8 cellular contexts compared by ENCODE assay signal in the genomic region with DNA sequence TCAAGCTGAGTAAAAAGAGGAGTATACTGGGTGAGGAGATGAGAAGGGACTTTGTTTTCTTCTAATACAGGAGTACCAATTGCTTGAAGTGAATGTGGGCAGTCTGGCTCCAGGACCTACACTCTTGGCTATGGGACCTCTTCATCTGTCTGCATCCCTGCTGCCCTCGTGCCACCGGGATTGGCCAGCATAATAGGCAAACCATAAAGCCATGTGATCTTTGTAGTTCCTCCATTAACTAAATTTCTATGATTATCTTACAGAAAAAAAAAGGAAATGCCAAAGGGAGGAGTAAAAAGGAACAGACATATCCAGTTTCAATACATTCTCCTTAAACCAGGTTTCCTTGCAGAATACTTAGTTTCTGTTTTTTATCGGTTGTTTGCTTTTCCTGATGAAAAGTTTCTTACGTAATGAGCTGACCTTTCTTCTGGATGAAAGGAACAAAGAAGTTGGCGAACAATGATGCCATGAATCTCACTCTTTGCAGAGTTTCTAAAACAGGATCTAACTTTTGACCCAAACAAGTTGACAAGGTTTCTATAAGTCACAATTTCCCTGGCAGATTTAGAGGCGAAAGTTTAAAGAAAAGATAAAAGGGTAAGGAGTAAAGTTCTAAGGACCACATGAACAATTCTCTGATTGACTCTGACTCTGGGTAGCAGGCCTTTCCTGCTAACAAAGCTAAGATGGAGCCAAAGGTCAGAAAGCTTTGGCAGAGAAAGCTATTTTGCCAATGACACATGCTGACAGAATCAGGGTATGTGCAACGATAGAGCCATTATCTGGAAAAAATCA. TPM values are rescaled to one million over a fixed set of nuclear protein-coding genes. Genes with fewer than 3 reads are reported as not detected.
DNase-seq lines count a peak whose midpoint lies in the region; ATAC-seq and TF ChIP-seq lines count a peak whose summit lies in the region.
"Had no signal": no experiment of that assay in that cellular context is flagged by ENCODE, and none has a peak within 500 bp of the region (broad histone marks: within the 10 kb centered on the region; RNA-seq: fewer than 3 reads in every experiment).

No MANE protein-coding gene starts in this region.

- H3K36me3 Mint-ChIP-seq in activated naive CD8-positive, alpha-beta T cell treated with anti-CD3 and anti-CD28 coated beads for 36 hours: no peaks in the 10 kb centered on the region

- ATAC-seq in HG03469 (IDR thresholded peaks at IDR 0.05; ENCODE audit: unreplicated experiment): no peak
- no peak for ATAC-seq in omental fat pad (ENCODE audit: low FRiP score)
- ATAC-seq: activated CD8-positive, alpha-beta T cell treated with anti-CD3 and anti-CD28 coated beads for 36 hours had no signal

- H3K27ac Mint-ChIP-seq in activated naive CD8-positive, alpha-beta T cell treated with anti-CD3 and anti-CD28 coated beads for 36 hours: no peak overlapping the region
- H3K27ac Mint-ChIP-seq: activated CD8-positive, alpha-beta T cell treated with anti-CD3 and anti-CD28 coated beads for 36 hours had no signal

- H3K27me3 Mint-ChIP-seq in activated naive CD8-positive, alpha-beta T cell treated with anti-CD3 and anti-CD28 coated beads for 36 hours: no peaks in the 10 kb centered on the region

- DNase-seq in HS-27A (ENCODE audit: low read depth) (peak; percentile 80), astrocyte of the cerebellum (ENCODE audit: low read depth) (peak; percentile 76), kidney epithelial cell (ENCODE audit: low read depth) (peak; percentile 56), suprapubic skin (ENCODE audit: low spot score in 2 of 2) (no peak), omental fat pad (ENCODE audit: low spot score) (no peak)
- DNase-seq in activated naive CD8-positive, alpha-beta T cell treated with anti-CD3 and anti-CD28 coated beads for 36 hours: no peak
- DNase-seq: activated CD8-positive, alpha-beta T cell treated with anti-CD3 and anti-CD28 coated beads for 36 hours had no signal

- H3K9me3 ChIP-seq in suprapubic skin: no peaks in the 10 kb centered on the region

- no peaks in the 10 kb centered on the region for H3K9me3 Mint-ChIP-seq in activated naive CD8-positive, alpha-beta T cell treated with anti-CD3 and anti-CD28 coated beads for 36 hours
- H3K9me3 Mint-ChIP-seq: activated CD8-positive, alpha-beta T cell treated with anti-CD3 and anti-CD28 coated beads for 36 hours had no signal

- no peak overlapping the region for H3K4me3 Mint-ChIP-seq in activated naive CD8-positive, alpha-beta T cell treated with anti-CD3 and anti-CD28 coated beads for 36 hours
- H3K4me3 Mint-ChIP-seq: activated CD8-positive, alpha-beta T cell treated with anti-CD3 and anti-CD28 coated beads for 36 hours had no signal

- H3K4me1 Mint-ChIP-seq in activated naive CD8-positive, alpha-beta T cell treated with anti-CD3 and anti-CD28 coated beads for 36 hours: no peaks in the 10 kb centered on the region

- peak overlapping the region; percentile 8 for H3K27ac ChIP-seq in suprapubic skin

- H3K36me3 ChIP-seq in kidney epithelial cell (ENCODE audit: control insufficient read depth, insufficient read depth, low read length) (peaks cover 10% of the 10 kb centered on the region), suprapubic skin (peaks cover 44% of the 10 kb centered on the region)

- no peak for TF ChIP-seq POLR2A in suprapubic skin (IDR thresholded peaks at IDR 0.05)

- no peak for TF ChIP-seq EP300 in suprapubic skin (IDR thresholded peaks at IDR 0.05)

- H3K4me3 ChIP-seq in astrocyte of the cerebellum (ENCODE audit: low read depth, low read length): no peak overlapping the region
- H3K4me3 ChIP-seq in kidney epithelial cell (ENCODE audit: low read depth, low read length): no peak overlapping the region
- H3K4me3 ChIP-seq in suprapubic skin: no peak overlapping the region

- H3K27me3 ChIP-seq in kidney epithelial cell (ENCODE audit: control insufficient read depth, insufficient read depth, low read length): no peaks in the 10 kb centered on the region
- no peaks in the 10 kb centered on the region for H3K27me3 ChIP-seq in suprapubic skin

- 77% methylated on average over 7 of the region's 7 CpGs for WGBS in suprapubic skin

- no peak for TF ChIP-seq CTCF in astrocyte of the cerebellum (IDR thresholded peaks at IDR 0.05; ENCODE audit: low read depth, low read length, missing control alignments)
- no peak for TF ChIP-seq CTCF in kidney epithelial cell (IDR thresholded peaks at IDR 0.05; ENCODE audit: insufficient read depth, low read length, poor library complexity, severe bottlenecking)
- TF ChIP-seq CTCF in suprapubic skin (IDR thresholded peaks at IDR 0.05): no peak
- TF ChIP-seq CTCF in omental fat pad (IDR thresholded peaks at IDR 0.05): no peak

- in situ Hi-C loops in astrocyte of the cerebellum (cut with HindIII; ENCODE audit: low sequenced_read_pairs): no loop called here

- H3K4me1 ChIP-seq in suprapubic skin: peaks cover 4% of the 10 kb centered on the region

RNA-seq across cellular contexts. Expression of gene LAMB1, which starts 54.1 kb away (rescaled TPM):
- 245 and 264 TPM in 2 replicates for total RNA-seq in kidney epithelial cell
- total RNA-seq in suprapubic skin: 100 to 1,000 TPM in 1 of 4 donors, 10 to 100 TPM in 3; 76.7 to 216 (median 84.6) TPM
- total RNA-seq in activated naive CD8-positive, alpha-beta T cell treated with anti-CD3 and anti-CD28 coated beads for 36 hours: under 1 TPM; 0.16 to 0.32 TPM
- total RNA-seq in omental fat pad: 100 to 1,000 TPM; 406 to 668 (median 535) TPM

RNA-seq across cellular contexts. Expression of gene DLD, which starts 57.9 kb away (rescaled TPM):
- total RNA-seq in kidney epithelial cell (42.6 and 68.8 TPM in 2 replicates), suprapubic skin (10 to 100 TPM; 35.8 to 84.7 (median 67.9) TPM), omental fat pad (100 to 1,000 TPM in 1 of 4 donors, 10 to 100 TPM in 3; 46.0 to 112 (median 59.2) TPM)
- 100 to 1,000 TPM; 121 to 128 TPM for total RNA-seq in activated naive CD8-positive, alpha-beta T cell treated with anti-CD3 and anti-CD28 coated beads for 36 hours

Comparison
In these comparisons a context has a peak if more than half of its experiments do, and no peak if none do; other contexts are left out.
1. DNase-seq: peak in HS-27A (single experiment), astrocyte of the cerebellum (single experiment) and kidney epithelial cell (single experiment); none in suprapubic skin (0 of 2), activated naive CD8-positive, alpha-beta T cell treated with anti-CD3 and anti-CD28 coated beads for 36 hours (single experiment) and omental fat pad (single experiment).
2. RNA of gene LAMB1, which starts 54.1 kb away (total RNA-seq): 406 to 668 TPM in omental fat pad, 245 to 264 TPM in kidney epithelial cell and 76.7 to 216 TPM in suprapubic skin; 0.16 to 0.32 TPM in activated naive CD8-positive, alpha-beta T cell treated with anti-CD3 and anti-CD28 coated beads for 36 hours; every median in the first group is over 10 times any median in the second.